In the genomic region with DNA sequence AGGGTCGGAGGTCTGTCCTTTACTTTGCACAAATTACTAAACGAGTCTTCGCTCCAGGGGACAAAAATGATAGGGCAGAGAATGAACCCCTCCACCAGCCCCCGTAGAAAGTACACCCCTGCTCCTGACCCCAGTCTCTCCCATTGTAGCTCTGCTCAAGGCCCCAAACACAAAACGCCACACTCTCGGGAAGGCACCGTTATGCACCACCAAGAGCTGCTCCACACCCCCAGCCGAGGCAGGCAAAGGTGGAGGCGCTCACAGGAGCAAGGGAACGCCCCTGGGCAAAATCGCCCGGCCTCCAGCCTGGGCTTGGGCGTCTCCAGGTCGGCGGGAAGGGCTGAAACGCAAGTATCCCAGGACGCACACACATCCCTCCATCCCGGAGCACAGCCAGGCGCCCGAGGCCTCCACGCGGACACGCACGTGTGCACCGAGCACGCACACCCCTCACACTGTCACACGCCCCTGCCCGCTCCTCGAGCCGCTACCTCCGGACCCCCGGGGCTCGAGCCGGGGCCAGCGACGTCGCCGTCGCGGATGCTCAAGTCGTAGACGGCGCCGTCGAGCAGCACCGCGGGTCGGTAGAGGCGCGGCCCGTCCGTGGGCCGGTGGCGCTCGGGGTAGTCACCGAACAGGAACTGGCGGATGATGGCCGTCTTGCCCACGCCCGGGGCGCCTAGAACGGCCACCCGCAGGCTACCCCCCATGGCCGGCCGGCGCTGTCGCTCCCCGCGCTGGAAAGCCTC, we compare ENCODE assay signal across 8 cellular contexts. TPM values are rescaled to one million over a fixed set of nuclear protein-coding genes. Genes with fewer than 3 reads are reported as not detected.
DNase-seq lines count a peak whose midpoint lies in the region; ATAC-seq, FAIRE-seq and TF ChIP-seq lines count a peak whose summit lies in the region.

No MANE protein-coding gene starts in this region.

- H3K9me3 Mint-ChIP-seq in T-cell: no peaks in the 10 kb centered on the region

- peak overlapping the region; percentile 21 to 75 (median 25) for H3K4me3 Mint-ChIP-seq in T-cell

- no peak for FAIRE-seq in small intestine (lab: Jason Lieb, UNC)

- CTCF ChIA-PET in T-cell (lab: Charles Lee): no interaction called here

- H2AFZ ChIP-seq in hepatocyte: no peak overlapping the region

- peak; percentile 35 for DNase-seq in NCI-H748 (lab: John Stamatoyannopoulos, UW; ENCODE audit: unreplicated experiment)
- no peak for DNase-seq in NCI-H748 treated with DMSO at 0.1 percent for 48 hours (lab: John Stamatoyannopoulos, UW)
- no peak for DNase-seq in T-cell
- DNase-seq in hepatocyte (ENCODE audit: low spot score): no peak
- peak; percentile 32 for DNase-seq in small intestine
- no peak for DNase-seq in effector memory CD4-positive, alpha-beta T cell
- no peak for DNase-seq in KBM-7

- no peak overlapping the region for H3K27ac Mint-ChIP-seq in T-cell

- H3K4me3 ChIP-seq in hepatocyte: no peak overlapping the region
- H3K4me3 ChIP-seq in small intestine (ENCODE audit: low read depth in 1 of 2, low read length in 2 of 2): peak overlapping the region; percentile 9 to 26
- H3K4me3 ChIP-seq in effector memory CD4-positive, alpha-beta T cell (ENCODE audit: insufficient read depth, low read depth, low read length, poor library complexity, severe bottlenecking): no peak overlapping the region

- POLR2A ChIA-PET in T-cell (lab: Charles Lee): interaction anchor here in 1 of 2 donors (0.5 kb wide), 1 partner anchor 64 kb away, joined by 3 read pairs; no protein-coding TSS in a partner anchor

- in situ Hi-C loops in KBM-7 (cut with MboI; ENCODE audit: low pct_unique_long_range_greater_than_20kb, low sequenced_read_pairs): no loop called here

- H3K36me3 ChIP-seq in hepatocyte (replicated peaks; ENCODE audit: insufficient read depth, low read depth): no peaks in the 10 kb centered on the region
- no peaks in the 10 kb centered on the region for H3K36me3 ChIP-seq in small intestine (ENCODE audit: control insufficient read depth in 2 of 2, insufficient read depth in 2 of 2, low read length in 2 of 2)
- no peaks in the 10 kb centered on the region for H3K36me3 ChIP-seq in effector memory CD4-positive, alpha-beta T cell (ENCODE audit: control insufficient read depth, insufficient read depth, low read length)

- no peaks in the 10 kb centered on the region for H3K79me2 ChIP-seq in hepatocyte

- TF ChIP-seq CTCF in hepatocyte (IDR thresholded peaks at IDR 0.05; ENCODE audit: poor library complexity): no peak

- ATAC-seq in T-cell (replicated peaks in 1 of 4) (no peak), HG02798 (IDR thresholded peaks at IDR 0.05; ENCODE audit: poor library complexity, unreplicated experiment) (no peak)

- H3K4me2 ChIP-seq in hepatocyte: peak overlapping the region; percentile 85

- H3K27me3 ChIP-seq in hepatocyte (peaks cover 37% of the 10 kb centered on the region), small intestine (ENCODE audit: control insufficient read depth in 2 of 2, insufficient read depth in 2 of 2, low read length in 2 of 2) (peaks cover 10 to 19% of the 10 kb centered on the region in 2 donors)
- peaks cover 16% of the 10 kb centered on the region for H3K27me3 ChIP-seq in effector memory CD4-positive, alpha-beta T cell (replicated peaks; ENCODE audit: control insufficient read depth, insufficient read depth, low read length, poor library complexity, severe bottlenecking)

- H3K9me3 ChIP-seq in hepatocyte (ENCODE audit: low read depth) (no peaks in the 10 kb centered on the region), small intestine (ENCODE audit: control insufficient read depth, low read depth) (no peaks in the 10 kb centered on the region)
- no peaks in the 10 kb centered on the region for H3K9me3 ChIP-seq in effector memory CD4-positive, alpha-beta T cell (ENCODE audit: control insufficient read depth, low read length)

- H3K9me2 ChIP-seq in hepatocyte (replicated peaks; ENCODE audit: insufficient read depth): no peaks in the 10 kb centered on the region

- H3K4me1 ChIP-seq in hepatocyte (ENCODE audit: insufficient read depth) (peaks cover 13% of the 10 kb centered on the region), small intestine (ENCODE audit: control insufficient read depth in 2 of 2, insufficient read depth in 1 of 2, low read depth in 1 of 2, low read length in 1 of 2) (peaks cover 1 to 6% of the 10 kb centered on the region in 2 donors)
- H3K4me1 ChIP-seq in effector memory CD4-positive, alpha-beta T cell (ENCODE audit: control insufficient read depth, insufficient read depth, low read length, poor library complexity, severe bottlenecking): peaks cover 26% of the 10 kb centered on the region

- H3K27ac ChIP-seq in hepatocyte: no peak overlapping the region
- no peak overlapping the region for H3K27ac ChIP-seq in small intestine (ENCODE audit: low read depth in 1 of 2, low read length in 1 of 2)
- H3K27ac ChIP-seq in effector memory CD4-positive, alpha-beta T cell (ENCODE audit: insufficient read depth, low read length, poor library complexity, severe bottlenecking): no peak overlapping the region

- no peaks in the 10 kb centered on the region for H4K20me1 ChIP-seq in hepatocyte (ENCODE audit: insufficient read depth, poor library complexity, severe bottlenecking)

- peaks cover 30 to 45% of the 10 kb centered on the region in 2 donors for H3K27me3 Mint-ChIP-seq in T-cell

- H3K36me3 Mint-ChIP-seq in T-cell: no peaks in the 10 kb centered on the region

- H3K4me1 Mint-ChIP-seq in T-cell: peaks cover 13 to 32% (median 17%) of the 10 kb centered on the region in 3 donors

- WGBS in hepatocyte (ENCODE audit: low lambda C conversion rate, missing lambda C conversion rate): 11% methylated on average over 51 of the region's 69 CpGs
- 2 to 3% (median 3%) methylated on average over 39 to 69 of the region's 69 CpGs for WGBS in small intestine, 3 donors

RNA-seq across cellular contexts. Expression of gene RASL10A, which starts 0.8 kb away (rescaled TPM):
- total RNA-seq in T-cell (1 to 10 TPM in 1 of 5 donors, under 1 TPM in 3, not detected in 1; 0.33 to 1.2 (median 0.71) TPM), hepatocyte (0.33 and 1.7 TPM in 2 replicates)
- polyA plus RNA-seq in hepatocyte (5.3 and 6.3 TPM in 2 replicates), small intestine (1 to 10 TPM; 3.7 to 4.1 (median 4.0) TPM)

RNA-seq across cellular contexts. Expression of gene GAS2L1, which starts 8.3 kb away (rescaled TPM):
- total RNA-seq in T-cell: 1 to 10 TPM in 1 of 5 donors, under 1 TPM in 4; 0.53 to 1.2 (median 0.85) TPM
- 10.4 and 11.7 TPM in 2 replicates for total RNA-seq in hepatocyte
- 34.0 and 46.0 TPM in 2 replicates for polyA plus RNA-seq in hepatocyte
- polyA plus RNA-seq in small intestine: 10 to 100 TPM; 26.2 to 49.0 (median 31.8) TPM

RNA-seq across cellular contexts. Expression of gene EWSR1, which starts 46.6 kb away (rescaled TPM):
- total RNA-seq in T-cell: 100 to 1,000 TPM; 254 to 308 (median 260) TPM
- total RNA-seq in hepatocyte: 161 TPM in 2 replicates
- polyA plus RNA-seq in hepatocyte: 269 and 315 TPM in 2 replicates
- 100 to 1,000 TPM; 145 to 191 (median 181) TPM for polyA plus RNA-seq in small intestine

RNA-seq across cellular contexts. Expression of gene RHBDD3, which starts 46.9 kb away (rescaled TPM):
- 10 to 100 TPM; 14.1 to 25.4 (median 22.1) TPM for total RNA-seq in T-cell
- 25.8 and 27.2 TPM in 2 replicates for total RNA-seq in hepatocyte
- polyA plus RNA-seq in hepatocyte: 46.7 and 58.1 TPM in 2 replicates
- 10 to 100 TPM; 13.6 to 43.1 (median 14.6) TPM for polyA plus RNA-seq in small intestine

Comparison
In these comparisons a context has a peak if more than half of its experiments do, and no peak if none do; other contexts are left out.
1. DNase-seq: peak in NCI-H748 (single experiment) and small intestine (single experiment); none in NCI-H748 treated with DMSO at 0.1 percent for 48 hours (single experiment), T-cell (0 of 34), hepatocyte (single experiment), effector memory CD4-positive, alpha-beta T cell (0 of 3) and KBM-7 (single experiment).
2. H3K4me3 ChIP-seq: peak in small intestine (2 of 2); none in hepatocyte (single experiment) and effector memory CD4-positive, alpha-beta T cell (single experiment).